2 cellular contexts compared by ENCODE assay signal in genomic region chr4:89641367-89641687, GRCh38.
TF ChIP-seq lines count a peak whose summit lies in the region.

No MANE protein-coding gene starts in this region.

TF ChIP-seq in A549, 52 proteins besides CTCF, POLR2A, EP300 and RAD21 (continued from another document):
- no peak for TF ChIP-seq ZFP36 (IDR thresholded peaks at IDR 0.05; ENCODE audit: borderline replicate concordance, partially characterized antibody)
- no peak for TF ChIP-seq HOXB13 (CRISPR knock-in tag; IDR thresholded peaks at IDR 0.05; ENCODE audit: low read depth)
- TF ChIP-seq NFE2L2 (conservative IDR thresholded peaks at IDR 0.05; ENCODE audit: low read length), result no peak
- no peak for TF ChIP-seq USF2 (IDR thresholded peaks at IDR 0.05)
- TF ChIP-seq NPAS2 (CRISPR knock-in tag; IDR thresholded peaks at IDR 0.05; ENCODE audit: borderline replicate concordance), result no peak
- TF ChIP-seq ELK1 (IDR thresholded peaks at IDR 0.05; ENCODE audit: low read depth, low read length), result no peak
- TF ChIP-seq ZC3H11A (IDR thresholded peaks at IDR 0.05), result no peak
- TF ChIP-seq PHF8 (IDR thresholded peaks at IDR 0.05; ENCODE audit: borderline replicate concordance, low read depth), result no peak
- no peak for TF ChIP-seq RFX5 (IDR thresholded peaks at IDR 0.05)
- no peak for TF ChIP-seq HMGXB4 (CRISPR knock-in tag; IDR thresholded peaks at IDR 0.05; ENCODE audit: borderline replicate concordance)
- TF ChIP-seq KDM5A (IDR thresholded peaks at IDR 0.05), result no peak
- no peak for TF ChIP-seq EHMT2 (IDR thresholded peaks at IDR 0.05; ENCODE audit: low read depth)
TF ChIP-seq in A549: peak in this region for 0.

TF ChIP-seq in H1, 55 proteins besides CTCF, POLR2A, EP300 and RAD21:
- TF ChIP-seq CHD7 (IDR thresholded peaks at IDR 0.05; ENCODE audit: insufficient replicate concordance, low read length) (peak; percentile 20), CREB1 (IDR thresholded peaks at IDR 0.05) (no peak), TAF1 (IDR thresholded peaks at IDR 0.05; ENCODE audit: low read depth, low read length) (peak; percentile 52; the same call in 1 of the 2 replicates), JUN (IDR thresholded peaks at IDR 0.05; ENCODE audit: low read depth, low read length) (no peak), SUZ12 (IDR thresholded peaks at IDR 0.05; ENCODE audit: low read length) (no peak), CBX8 (IDR thresholded peaks at IDR 0.05; ENCODE audit: borderline replicate concordance, low read depth, low read length) (no peak), TEAD4 (IDR thresholded peaks at IDR 0.05; ENCODE audit: low read depth, low read length) (peak; percentile 82), YY1 (IDR thresholded peaks at IDR 0.05; ENCODE audit: low read depth, low read length) (0 out of 2 replicates have a peak, but pooled peaks have one; percentile 48)
